1 cellular context compared by ENCODE assay signal in the genomic region with DNA sequence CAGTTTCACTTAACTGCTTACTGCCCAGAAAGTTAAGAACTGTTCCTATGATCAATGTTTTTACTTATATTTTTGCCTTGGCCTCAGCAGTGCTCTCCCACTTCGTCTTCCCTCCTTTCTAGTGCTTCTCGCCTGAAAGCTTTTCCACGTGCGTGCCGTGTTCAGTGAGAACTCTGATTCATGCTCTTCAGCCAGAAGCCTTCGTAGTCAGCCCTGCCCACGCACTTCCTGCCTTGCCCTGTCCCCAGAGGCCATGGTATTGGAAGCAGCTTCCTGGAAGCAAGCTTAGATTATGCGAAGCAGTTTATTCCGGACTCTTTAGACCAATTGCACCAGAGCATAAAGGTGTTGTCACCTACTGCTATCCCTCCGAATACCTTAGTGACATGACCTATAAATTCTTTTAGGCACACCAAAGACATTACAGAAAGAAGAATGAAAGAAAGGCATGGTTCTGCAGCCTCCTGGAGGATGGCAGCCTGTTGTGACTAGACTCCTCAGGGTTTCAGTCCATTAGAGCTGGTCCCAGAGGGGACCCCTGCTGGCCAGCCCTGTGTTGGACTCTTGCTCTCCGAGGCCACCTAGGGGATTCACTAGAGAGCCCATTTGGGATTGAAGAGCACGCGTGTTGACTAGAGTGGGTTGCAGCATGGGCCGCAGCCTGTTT.
TF ChIP-seq lines count a peak whose summit lies in the region.

No MANE protein-coding gene starts in this region.

TF ChIP-seq in HepG2, 621 proteins besides CTCF, POLR2A, EP300 and RAD21 (continued from another document and continues in another):
- TF ChIP-seq ZNF614 (CRISPR knock-in tag; IDR thresholded peaks at IDR 0.05; ENCODE audit: borderline replicate concordance) (peak; percentile 53; the same call in 1 of the 2 replicates), ZNF557 (CRISPR knock-in tag; IDR thresholded peaks at IDR 0.05) (no peak), IKZF1 (IDR thresholded peaks at IDR 0.05) (no peak), TOE1 (CRISPR knock-in tag; IDR thresholded peaks at IDR 0.05) (no peak), ZNF800 (CRISPR knock-in tag; IDR thresholded peaks at IDR 0.05) (no peak), HMG20B (CRISPR knock-in tag; conservative IDR thresholded peaks at IDR 0.05) (no peak), HES4 (CRISPR knock-in tag; IDR thresholded peaks at IDR 0.05; ENCODE audit: borderline replicate concordance) (no peak), ZNF101 (CRISPR knock-in tag; IDR thresholded peaks at IDR 0.05; ENCODE audit: borderline replicate concordance, low read depth) (no peak), ZC3H4 (CRISPR knock-in tag; IDR thresholded peaks at IDR 0.05; ENCODE audit: borderline replicate concordance) (no peak), CBX1 (IDR thresholded peaks at IDR 0.05; ENCODE audit: low read depth) (no peak), NPAS2 (CRISPR knock-in tag; IDR thresholded peaks at IDR 0.05; ENCODE audit: borderline replicate concordance) (no peak), ZNF704 (CRISPR knock-in tag; IDR thresholded peaks at IDR 0.05; ENCODE audit: borderline replicate concordance) (no peak), ZNF335 (CRISPR knock-in tag; IDR thresholded peaks at IDR 0.05) (no peak), PHF21A (CRISPR knock-in tag; IDR thresholded peaks at IDR 0.05) (peak; percentile 29; the same call in 1 of the 2 replicates), ZBTB40 (IDR thresholded peaks at IDR 0.05) (no peak), ZBTB40 (CRISPR knock-in tag; IDR thresholded peaks at IDR 0.05) (no peak), NR2F6 (IDR thresholded peaks at IDR 0.05) (no peak), NR2F6 (CRISPR knock-in tag; IDR thresholded peaks at IDR 0.05) (0 out of 2 replicates have a peak, but pooled peaks have one; percentile 21), MTA1 (CRISPR knock-in tag; IDR thresholded peaks at IDR 0.05; ENCODE audit: borderline replicate concordance) (peak; percentile 23; the same call in 1 of the 2 replicates), CBFB (CRISPR knock-in tag; IDR thresholded peaks at IDR 0.05) (no peak), ZNF180 (CRISPR knock-in tag; IDR thresholded peaks at IDR 0.05; ENCODE audit: borderline replicate concordance, low read depth) (no peak), TEAD3 (CRISPR knock-in tag; optimal IDR thresholded peaks at IDR 0.05; ENCODE audit: borderline replicate concordance) (no peak)
- TF ChIP-seq, protein P1, sequence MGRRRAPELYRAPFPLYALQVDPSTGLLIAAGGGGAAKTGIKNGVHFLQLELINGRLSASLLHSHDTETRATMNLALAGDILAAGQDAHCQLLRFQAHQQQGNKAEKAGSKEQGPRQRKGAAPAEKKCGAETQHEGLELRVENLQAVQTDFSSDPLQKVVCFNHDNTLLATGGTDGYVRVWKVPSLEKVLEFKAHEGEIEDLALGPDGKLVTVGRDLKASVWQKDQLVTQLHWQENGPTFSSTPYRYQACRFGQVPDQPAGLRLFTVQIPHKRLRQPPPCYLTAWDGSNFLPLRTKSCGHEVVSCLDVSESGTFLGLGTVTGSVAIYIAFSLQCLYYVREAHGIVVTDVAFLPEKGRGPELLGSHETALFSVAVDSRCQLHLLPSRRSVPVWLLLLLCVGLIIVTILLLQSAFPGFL (CRISPR knock-in tag; IDR thresholded peaks at IDR 0.05) = no peak
- TF ChIP-seq, protein P2, sequence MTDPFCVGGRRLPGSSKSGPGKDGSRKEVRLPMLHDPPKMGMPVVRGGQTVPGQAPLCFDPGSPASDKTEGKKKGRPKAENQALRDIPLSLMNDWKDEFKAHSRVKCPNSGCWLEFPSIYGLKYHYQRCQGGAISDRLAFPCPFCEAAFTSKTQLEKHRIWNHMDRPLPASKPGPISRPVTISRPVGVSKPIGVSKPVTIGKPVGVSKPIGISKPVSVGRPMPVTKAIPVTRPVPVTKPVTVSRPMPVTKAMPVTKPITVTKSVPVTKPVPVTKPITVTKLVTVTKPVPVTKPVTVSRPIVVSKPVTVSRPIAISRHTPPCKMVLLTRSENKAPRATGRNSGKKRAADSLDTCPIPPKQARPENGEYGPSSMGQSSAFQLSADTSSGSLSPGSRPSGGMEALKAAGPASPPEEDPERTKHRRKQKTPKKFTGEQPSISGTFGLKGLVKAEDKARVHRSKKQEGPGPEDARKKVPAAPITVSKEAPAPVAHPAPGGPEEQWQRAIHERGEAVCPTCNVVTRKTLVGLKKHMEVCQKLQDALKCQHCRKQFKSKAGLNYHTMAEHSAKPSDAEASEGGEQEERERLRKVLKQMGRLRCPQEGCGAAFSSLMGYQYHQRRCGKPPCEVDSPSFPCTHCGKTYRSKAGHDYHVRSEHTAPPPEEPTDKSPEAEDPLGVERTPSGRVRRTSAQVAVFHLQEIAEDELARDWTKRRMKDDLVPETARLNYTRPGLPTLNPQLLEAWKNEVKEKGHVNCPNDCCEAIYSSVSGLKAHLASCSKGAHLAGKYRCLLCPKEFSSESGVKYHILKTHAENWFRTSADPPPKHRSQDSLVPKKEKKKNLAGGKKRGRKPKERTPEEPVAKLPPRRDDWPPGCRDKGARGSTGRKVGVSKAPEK (CRISPR knock-in tag; IDR thresholded peaks at IDR 0.05; ENCODE audit: borderline replicate concordance) = no peak
- TF ChIP-seq, protein P3, sequence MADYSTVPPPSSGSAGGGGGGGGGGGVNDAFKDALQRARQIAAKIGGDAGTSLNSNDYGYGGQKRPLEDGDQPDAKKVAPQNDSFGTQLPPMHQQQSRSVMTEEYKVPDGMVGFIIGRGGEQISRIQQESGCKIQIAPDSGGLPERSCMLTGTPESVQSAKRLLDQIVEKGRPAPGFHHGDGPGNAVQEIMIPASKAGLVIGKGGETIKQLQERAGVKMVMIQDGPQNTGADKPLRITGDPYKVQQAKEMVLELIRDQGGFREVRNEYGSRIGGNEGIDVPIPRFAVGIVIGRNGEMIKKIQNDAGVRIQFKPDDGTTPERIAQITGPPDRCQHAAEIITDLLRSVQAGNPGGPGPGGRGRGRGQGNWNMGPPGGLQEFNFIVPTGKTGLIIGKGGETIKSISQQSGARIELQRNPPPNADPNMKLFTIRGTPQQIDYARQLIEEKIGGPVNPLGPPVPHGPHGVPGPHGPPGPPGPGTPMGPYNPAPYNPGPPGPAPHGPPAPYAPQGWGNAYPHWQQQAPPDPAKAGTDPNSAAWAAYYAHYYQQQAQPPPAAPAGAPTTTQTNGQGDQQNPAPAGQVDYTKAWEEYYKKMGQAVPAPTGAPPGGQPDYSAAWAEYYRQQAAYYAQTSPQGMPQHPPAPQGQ (CRISPR knock-in tag; IDR thresholded peaks at IDR 0.05; ENCODE audit: borderline replicate concordance) = no peak
- TF ChIP-seq, protein P4, sequence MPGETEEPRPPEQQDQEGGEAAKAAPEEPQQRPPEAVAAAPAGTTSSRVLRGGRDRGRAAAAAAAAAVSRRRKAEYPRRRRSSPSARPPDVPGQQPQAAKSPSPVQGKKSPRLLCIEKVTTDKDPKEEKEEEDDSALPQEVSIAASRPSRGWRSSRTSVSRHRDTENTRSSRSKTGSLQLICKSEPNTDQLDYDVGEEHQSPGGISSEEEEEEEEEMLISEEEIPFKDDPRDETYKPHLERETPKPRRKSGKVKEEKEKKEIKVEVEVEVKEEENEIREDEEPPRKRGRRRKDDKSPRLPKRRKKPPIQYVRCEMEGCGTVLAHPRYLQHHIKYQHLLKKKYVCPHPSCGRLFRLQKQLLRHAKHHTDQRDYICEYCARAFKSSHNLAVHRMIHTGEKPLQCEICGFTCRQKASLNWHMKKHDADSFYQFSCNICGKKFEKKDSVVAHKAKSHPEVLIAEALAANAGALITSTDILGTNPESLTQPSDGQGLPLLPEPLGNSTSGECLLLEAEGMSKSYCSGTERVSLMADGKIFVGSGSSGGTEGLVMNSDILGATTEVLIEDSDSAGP (CRISPR knock-in tag; IDR thresholded peaks at IDR 0.05; ENCODE audit: borderline replicate concordance) = peak; percentile 54
- TF ChIP-seq, protein P5, sequence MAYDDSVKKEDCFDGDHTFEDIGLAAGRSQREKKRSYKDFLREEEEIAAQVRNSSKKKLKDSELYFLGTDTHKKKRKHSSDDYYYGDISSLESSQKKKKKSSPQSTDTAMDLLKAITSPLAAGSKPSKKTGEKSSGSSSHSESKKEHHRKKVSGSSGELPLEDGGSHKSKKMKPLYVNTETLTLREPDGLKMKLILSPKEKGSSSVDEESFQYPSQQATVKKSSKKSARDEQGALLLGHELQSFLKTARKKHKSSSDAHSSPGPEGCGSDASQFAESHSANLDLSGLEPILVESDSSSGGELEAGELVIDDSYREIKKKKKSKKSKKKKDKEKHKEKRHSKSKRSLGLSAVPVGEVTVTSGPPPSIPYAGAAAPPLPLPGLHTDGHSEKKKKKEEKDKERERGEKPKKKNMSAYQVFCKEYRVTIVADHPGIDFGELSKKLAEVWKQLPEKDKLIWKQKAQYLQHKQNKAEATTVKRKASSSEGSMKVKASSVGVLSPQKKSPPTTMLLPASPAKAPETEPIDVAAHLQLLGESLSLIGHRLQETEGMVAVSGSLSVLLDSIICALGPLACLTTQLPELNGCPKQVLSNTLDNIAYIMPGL (CRISPR knock-in tag; IDR thresholded peaks at IDR 0.05; ENCODE audit: borderline replicate concordance in 1 of 2, low read depth in 1 of 2) = peak; percentile 59 to 67; a peak in 3 of 4 replicates
- TF ChIP-seq, protein P6, sequence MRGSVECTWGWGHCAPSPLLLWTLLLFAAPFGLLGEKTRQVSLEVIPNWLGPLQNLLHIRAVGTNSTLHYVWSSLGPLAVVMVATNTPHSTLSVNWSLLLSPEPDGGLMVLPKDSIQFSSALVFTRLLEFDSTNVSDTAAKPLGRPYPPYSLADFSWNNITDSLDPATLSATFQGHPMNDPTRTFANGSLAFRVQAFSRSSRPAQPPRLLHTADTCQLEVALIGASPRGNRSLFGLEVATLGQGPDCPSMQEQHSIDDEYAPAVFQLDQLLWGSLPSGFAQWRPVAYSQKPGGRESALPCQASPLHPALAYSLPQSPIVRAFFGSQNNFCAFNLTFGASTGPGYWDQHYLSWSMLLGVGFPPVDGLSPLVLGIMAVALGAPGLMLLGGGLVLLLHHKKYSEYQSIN (CRISPR knock-in tag; IDR thresholded peaks at IDR 0.05; ENCODE audit: borderline replicate concordance) = no peak
